ENCODE assay signal across 11 cellular contexts in genomic region chr3:130582457-130583155, GRCh38.
DNase-seq lines count a peak whose midpoint lies in the region; ATAC-seq, FAIRE-seq and TF ChIP-seq lines count a peak whose summit lies in the region.
"Had no signal": no experiment of that assay in that cellular context is flagged by ENCODE, and none has a peak within 500 bp of the region (broad histone marks: within the 10 kb centered on the region; RNA-seq: fewer than 3 reads in every experiment).

No MANE protein-coding gene starts in this region.

- no peaks in the 10 kb centered on the region for H3K9me3 ChIP-seq in CD8-positive, alpha-beta T cell (ENCODE audit: low read length)
- H3K9me3 ChIP-seq in testis: no peaks in the 10 kb centered on the region

- no peaks in the 10 kb centered on the region for H3K4me1 Mint-ChIP-seq in CD8-positive, alpha-beta T cell (ENCODE audit: low read depth)
- H3K4me1 Mint-ChIP-seq: activated naive CD4-positive, alpha-beta T cell treated with anti-CD3 and anti-CD28 coated beads, Interleukin-2, amount 10 ng/mL, durations not matched to agents 7 days and 5 days; CD4-positive, CD25-positive, alpha-beta regulatory T cell; central memory CD8-positive, alpha-beta T cell had no signal

- no peak for TF ChIP-seq POLR2A in testis (IDR thresholded peaks at IDR 0.05)

- intact Hi-C loops in sciatic nerve (cut with DNase I) (no loop called here), testis (cut with DNase I; ENCODE audit: low total_unique reads) (no loop called here)
- intact Hi-C loops in CD8-positive, alpha-beta T cell (cut with DNase I, micrococcal nuclease): loop anchor here in 1 of 2 experiments (1.0 kb wide), 1 partner anchor 37 kb away; no protein-coding TSS in a partner anchor

- POLR2A ChIA-PET in CD8-positive, alpha-beta T cell (lab: Charles Lee): no interaction called here

- H3K36me3 Mint-ChIP-seq in CD8-positive, alpha-beta T cell: no peaks in the 10 kb centered on the region
- H3K36me3 Mint-ChIP-seq: activated naive CD4-positive, alpha-beta T cell treated with anti-CD3 and anti-CD28 coated beads, Interleukin-2, amount 10 ng/mL, durations not matched to agents 7 days and 5 days; CD4-positive, CD25-positive, alpha-beta regulatory T cell had no signal

- H3K27ac Mint-ChIP-seq in CD8-positive, alpha-beta T cell: no peak overlapping the region
- H3K27ac Mint-ChIP-seq: activated naive CD4-positive, alpha-beta T cell treated with anti-CD3 and anti-CD28 coated beads, Interleukin-2, amount 10 ng/mL, durations not matched to agents 7 days and 5 days; CD4-positive, CD25-positive, alpha-beta regulatory T cell had no signal

- no peaks in the 10 kb centered on the region for H3K27me3 ChIP-seq in CD8-positive, alpha-beta T cell (ENCODE audit: insufficient read depth, low read length)
- H3K27me3 ChIP-seq in testis: no peaks in the 10 kb centered on the region

- no peak overlapping the region for H3K4me3 Mint-ChIP-seq in CD8-positive, alpha-beta T cell
- H3K4me3 Mint-ChIP-seq: activated naive CD4-positive, alpha-beta T cell treated with anti-CD3 and anti-CD28 coated beads, Interleukin-2, amount 10 ng/mL, durations not matched to agents 7 days and 5 days; CD4-positive, CD25-positive, alpha-beta regulatory T cell; central memory CD8-positive, alpha-beta T cell had no signal

- no peak overlapping the region for H3K27ac ChIP-seq in CD8-positive, alpha-beta T cell (ENCODE audit: low read depth, low read length)
- H3K27ac ChIP-seq in testis: no peak overlapping the region

- H3K36me3 ChIP-seq in CD8-positive, alpha-beta T cell (ENCODE audit: insufficient read depth, low read length): no peaks in the 10 kb centered on the region
- H3K36me3 ChIP-seq in testis (ENCODE audit: low read depth, missing control alignments): no peaks in the 10 kb centered on the region

- CTCF ChIA-PET in CD8-positive, alpha-beta T cell (lab: Charles Lee): no interaction called here

- no peak overlapping the region for H3K4me3 ChIP-seq in CD8-positive, alpha-beta T cell (ENCODE audit: low read depth, low read length)
- H3K4me3 ChIP-seq in testis: no peak overlapping the region

- peaks cover 15% of the 10 kb centered on the region for H3K27me3 Mint-ChIP-seq in CD8-positive, alpha-beta T cell (ENCODE audit: low read depth)
- H3K27me3 Mint-ChIP-seq: activated naive CD4-positive, alpha-beta T cell treated with anti-CD3 and anti-CD28 coated beads, Interleukin-2, amount 10 ng/mL, durations not matched to agents 7 days and 5 days had no signal

- H3K4me1 ChIP-seq in CD8-positive, alpha-beta T cell (ENCODE audit: insufficient read depth, low read length): no peaks in the 10 kb centered on the region
- H3K4me1 ChIP-seq in testis: no peaks in the 10 kb centered on the region

- FAIRE-seq in RCC 7860 (lab: Jason Lieb, UNC): no peak

- H3K9me3 Mint-ChIP-seq in CD8-positive, alpha-beta T cell: no peaks in the 10 kb centered on the region
- H3K9me3 Mint-ChIP-seq: activated naive CD4-positive, alpha-beta T cell treated with anti-CD3 and anti-CD28 coated beads, Interleukin-2, amount 10 ng/mL, durations not matched to agents 7 days and 5 days; central memory CD8-positive, alpha-beta T cell had no signal

- TF ChIP-seq CTCF in CD8-positive, alpha-beta T cell (IDR thresholded peaks at IDR 0.05): no peak
- no peak for TF ChIP-seq CTCF in testis (IDR thresholded peaks at IDR 0.05)

- ATAC-seq in GM18873 (IDR thresholded peaks at IDR 0.05; ENCODE audit: low FRiP score, unreplicated experiment) (peak; percentile 68), GM21825 (IDR thresholded peaks at IDR 0.05; ENCODE audit: unreplicated experiment) (peak; percentile 60), HG03432 (IDR thresholded peaks at IDR 0.05; ENCODE audit: unreplicated experiment) (peak; percentile 93), sciatic nerve (peak; percentile 82)
- ATAC-seq in CD8-positive, alpha-beta T cell: no peak

- DNase-seq in sciatic nerve (ENCODE audit: low spot score) (no peak), RCC 7860 (ENCODE audit: low spot score) (no peak), testis (no peak)
- DNase-seq in CD8-positive, alpha-beta T cell: no peak
- DNase-seq: activated CD4-positive, alpha-beta T cell treated with anti-CD3 and anti-CD28 coated beads, Interleukin-2, amount 50 U/mL, for 4 hours; activated naive CD4-positive, alpha-beta T cell treated with anti-CD3 and anti-CD28 coated beads, Interleukin-2, amount 10 ng/mL, durations not matched to agents 7 days and 5 days; CD4-positive, CD25-positive, alpha-beta regulatory T cell had no signal
